8 cellular contexts compared by ENCODE assay signal in genomic region chr16:67236551-67237395, GRCh38. TPM values are rescaled to one million over a fixed set of nuclear protein-coding genes. Genes with fewer than 3 reads are reported as not detected.
DNase-seq lines count a peak whose midpoint lies in the region; ATAC-seq and TF ChIP-seq lines count a peak whose summit lies in the region.

No MANE protein-coding gene starts in this region.

- peak overlapping the region; percentile 39 for H3K4me2 ChIP-seq in mammary epithelial cell (ENCODE audit: insufficient read depth, low read depth, low read length)

- no peaks in the 10 kb centered on the region for H3K27me3 ChIP-seq in WERI-Rb-1 (ENCODE audit: insufficient read depth, low read depth, severe bottlenecking)
- no peaks in the 10 kb centered on the region for H3K27me3 ChIP-seq in mammary epithelial cell (ENCODE audit: insufficient read depth, low read length)
- no peaks in the 10 kb centered on the region for H3K27me3 ChIP-seq in aorta (ENCODE audit: control insufficient read depth in 1 of 2, insufficient read depth in 2 of 2, low read length in 1 of 2)

- H3K9me3 ChIP-seq in WERI-Rb-1 (ENCODE audit: severe bottlenecking) (no peaks in the 10 kb centered on the region), mammary epithelial cell (replicated peaks; ENCODE audit: insufficient read depth, low read length) (no peaks in the 10 kb centered on the region), aorta (ENCODE audit: control insufficient read depth, low read length) (no peaks in the 10 kb centered on the region)

- peaks cover 0 to 33% (median 7%) of the 10 kb centered on the region in 3 donors for H3K36me3 Mint-ChIP-seq in naive thymus-derived CD8-positive, alpha-beta T cell

- peaks cover 25% of the 10 kb centered on the region for H3K36me3 ChIP-seq in WERI-Rb-1
- peaks cover 20% of the 10 kb centered on the region for H3K36me3 ChIP-seq in mammary epithelial cell (ENCODE audit: insufficient read depth, low read length)
- H3K36me3 ChIP-seq in aorta (ENCODE audit: control insufficient read depth in 1 of 2, insufficient read depth in 2 of 2, low read length in 1 of 2): no peaks in the 10 kb centered on the region

- no peaks in the 10 kb centered on the region for H3K27me3 Mint-ChIP-seq in naive thymus-derived CD8-positive, alpha-beta T cell

- CTCF ChIA-PET in mammary epithelial cell (lab: Charles Lee; ENCODE audit: low non-redundant PET): no interaction called here

- TF ChIP-seq CTCF in WERI-Rb-1 (IDR thresholded peaks at IDR 0.05; ENCODE audit: low read depth, low read length) (no peak), mammary epithelial cell (conservative IDR thresholded peaks at IDR 0.05 in 1 of 2, IDR thresholded peaks at IDR 0.05 in 1 of 2; ENCODE audit: extremely low read depth in 1 of 2, insufficient read depth in 1 of 2, low read depth in 1 of 2, low read length in 2 of 2) (no peak)

- intact Hi-C loops in mammary epithelial cell (cut with micrococcal nuclease) (no loop called here), aorta (cut with DNase I) (no loop called here)

- H3K4me1 ChIP-seq in mammary epithelial cell (ENCODE audit: insufficient read depth, low read length): peaks cover 28% of the 10 kb centered on the region
- H3K4me1 ChIP-seq in aorta (ENCODE audit: control insufficient read depth in 1 of 2, insufficient read depth in 2 of 2, low read length in 2 of 2): no peaks in the 10 kb centered on the region

- H4K20me1 ChIP-seq in mammary epithelial cell (ENCODE audit: insufficient read depth, low read length): no peaks in the 10 kb centered on the region

- no TSS peak for BruUV-seq in mammary epithelial cell (replicated peaks; lab: Mats Ljungman, UMichigan)

- H3K9me3 Mint-ChIP-seq in naive thymus-derived CD8-positive, alpha-beta T cell: no peaks in the 10 kb centered on the region

- WGBS in mammary epithelial cell (ENCODE audit: low coverage, missing lambda C conversion rate): 85% methylated on average over 13 of the region's 50 CpGs
- 68 to 74% methylated on average over 42 to 50 of the region's 50 CpGs for WGBS in aorta, 2 donors

- no peak overlapping the region for H3K9ac ChIP-seq in mammary epithelial cell (ENCODE audit: insufficient read depth, low read length)

- peaks cover 11% of the 10 kb centered on the region for H3K79me2 ChIP-seq in mammary epithelial cell (ENCODE audit: insufficient read depth, low read length)

- H3K4me3 ChIP-seq in WERI-Rb-1 (ENCODE audit: low read depth, low read length) (no peak overlapping the region), mammary epithelial cell (replicated peaks in 1 of 3; ENCODE audit: insufficient read depth in 1 of 3, low read depth in 2 of 3, low read length in 3 of 3) (no peak overlapping the region), aorta (ENCODE audit: low read length in 2 of 2) (no peak overlapping the region)

- peak overlapping the region; percentile 3 for H2AFZ ChIP-seq in mammary epithelial cell (ENCODE audit: low read depth, low read length)

- POLR2A ChIA-PET in naive thymus-derived CD8-positive, alpha-beta T cell (lab: Charles Lee): interaction anchor here (0.8 to 4.6 kb wide), 2 partner anchors 9 to 10 kb away, joined by 3 to 24 read pairs; partner anchors contain the start of gene TMEM208

- ATAC-seq in HG03175 (IDR thresholded peaks at IDR 0.05; ENCODE audit: unreplicated experiment): peak; percentile 52
- ATAC-seq in naive thymus-derived CD8-positive, alpha-beta T cell: peak; percentile 83 to 87
- ATAC-seq in aorta (ENCODE audit: low FRiP score): no peak

- dilution Hi-C loops in mammary epithelial cell (cut with HindIII; ENCODE audit: low sequenced_read_pairs): loop anchor here (5.0 kb wide), 2 partner anchors 39 to 46 kb away; partner anchors contain the start of gene ELMO3

- peaks cover 3 to 9% (median 7%) of the 10 kb centered on the region in 4 donors for H3K4me1 Mint-ChIP-seq in naive thymus-derived CD8-positive, alpha-beta T cell

- H3K27ac Mint-ChIP-seq in naive thymus-derived CD8-positive, alpha-beta T cell: peak overlapping the region in 6 of 10 donors; percentile 59 to 88 (median 76)

- H3K4me3 Mint-ChIP-seq in naive thymus-derived CD8-positive, alpha-beta T cell: peak overlapping the region in 2 of 10 donors; percentile 12 to 58

- in situ Hi-C loops in mammary epithelial cell (cut with MboI; ENCODE audit: low sequenced_read_pairs in 2 of 2): no loop called here

- H3K27ac ChIP-seq in WERI-Rb-1 (no peak overlapping the region), mammary epithelial cell (ENCODE audit: insufficient read depth, low read depth, low read length) (no peak overlapping the region), aorta (ENCODE audit: low read depth in 1 of 2, low read length in 2 of 2) (no peak overlapping the region)

- DNase-seq in COLO668 (lab: John Stamatoyannopoulos, UW; ENCODE audit: unreplicated experiment) (peak; percentile 53), WERI-Rb-1 (peak; percentile 81), mammary epithelial cell (peak; percentile 71), aorta (peak; percentile 43 to 88), DMS153 treated with DMSO at 0.1 percent for 48 hours (lab: John Stamatoyannopoulos, UW; ENCODE audit: unreplicated experiment) (no peak), middle frontal gyrus (ENCODE audit: extremely low spot score, low spot score) (no peak)
- peak; percentile 36 to 66 (median 60) for DNase-seq in naive thymus-derived CD8-positive, alpha-beta T cell

RNA-seq across cellular contexts. Expression of gene TMEM208, which starts 9.8 kb away (rescaled TPM):
- total RNA-seq in mammary epithelial cell: 10 to 100 TPM; 24.5 to 43.1 TPM
- polyA plus RNA-seq in mammary epithelial cell: 62.9 TPM
- polyA minus RNA-seq in mammary epithelial cell: 54.5 TPM
- total RNA-seq in naive thymus-derived CD8-positive, alpha-beta T cell: 10 to 100 TPM; 40.0 to 40.2 TPM
- polyA plus RNA-seq in naive thymus-derived CD8-positive, alpha-beta T cell: 10 to 100 TPM; 65.3 to 88.4 (median 76.4) TPM
- 10 to 100 TPM; 24.7 to 33.1 TPM for total RNA-seq in aorta
- 10 to 100 TPM; 60.6 to 64.6 TPM for polyA plus RNA-seq in aorta

RNA-seq across cellular contexts. Expression of gene FHOD1, which starts 10.5 kb away (rescaled TPM):
- total RNA-seq in mammary epithelial cell (10 to 100 TPM in 1 of 2 donors, 1 to 10 TPM in 1; 6.7 to 38.7 TPM), aorta (10 to 100 TPM; 28.2 to 47.9 TPM)
- polyA plus RNA-seq in mammary epithelial cell (31.6 TPM), aorta (10 to 100 TPM; 12.9 to 41.3 TPM)
- polyA minus RNA-seq in mammary epithelial cell: 25.9 TPM
- 10 to 100 TPM; 34.5 to 47.3 TPM for total RNA-seq in naive thymus-derived CD8-positive, alpha-beta T cell
- polyA plus RNA-seq in naive thymus-derived CD8-positive, alpha-beta T cell: 1 to 10 TPM; 1.6 to 3.0 (median 2.3) TPM

RNA-seq across cellular contexts. Expression of gene SLC9A5, which starts 12.0 kb away (rescaled TPM):
- 1 to 10 TPM in 1 of 2 donors, under 1 TPM in 1; 0.67 to 1.7 TPM for total RNA-seq in mammary epithelial cell
- 0.37 TPM for polyA plus RNA-seq in mammary epithelial cell
- polyA minus RNA-seq in mammary epithelial cell: not detected
- 1 to 10 TPM; 1.6 to 2.7 TPM for total RNA-seq in naive thymus-derived CD8-positive, alpha-beta T cell
- polyA plus RNA-seq in naive thymus-derived CD8-positive, alpha-beta T cell: under 1 TPM; 0.04 to 0.20 (median 0.19) TPM
- total RNA-seq in aorta: 1 to 10 TPM; 1.6 to 1.7 TPM
- 1 to 10 TPM; 1.1 to 2.9 TPM for polyA plus RNA-seq in aorta

RNA-seq across cellular contexts. Expression of gene ELMO3, which starts 37.8 kb away (rescaled TPM):
- total RNA-seq in mammary epithelial cell (10 to 100 TPM; 25.8 to 29.0 TPM), aorta (1 to 10 TPM in 1 of 2 donors, under 1 TPM in 1; 0.97 to 3.4 TPM)
- polyA plus RNA-seq in mammary epithelial cell (37.4 TPM), aorta (1 to 10 TPM; 5.8 to 7.4 TPM)
- 21.3 TPM for polyA minus RNA-seq in mammary epithelial cell
- 1 to 10 TPM; 5.0 to 5.6 TPM for total RNA-seq in naive thymus-derived CD8-positive, alpha-beta T cell
- polyA plus RNA-seq in naive thymus-derived CD8-positive, alpha-beta T cell: not detected

RNA-seq across cellular contexts. Expression of gene PLEKHG4, which starts 42.6 kb away (rescaled TPM):
- total RNA-seq in mammary epithelial cell (1 to 10 TPM; 1.2 to 1.7 TPM), aorta (1 to 10 TPM; 2.5 to 6.9 TPM)
- polyA plus RNA-seq in mammary epithelial cell (0.83 TPM), aorta (10 to 100 TPM in 1 of 2 donors, 1 to 10 TPM in 1; 2.1 to 16.7 TPM)
- polyA minus RNA-seq in mammary epithelial cell: not detected
- 10 to 100 TPM; 39.1 to 41.0 TPM for total RNA-seq in naive thymus-derived CD8-positive, alpha-beta T cell
- polyA plus RNA-seq in naive thymus-derived CD8-positive, alpha-beta T cell: 10 to 100 TPM in 1 of 3 donors, 1 to 10 TPM in 2; 7.9 to 11.7 (median 8.3) TPM

Comparison
In these comparisons a context has a peak if more than half of its experiments do, and no peak if none do; other contexts are left out.
1. DNase-seq: peak in COLO668 (single experiment), WERI-Rb-1 (single experiment), mammary epithelial cell (single experiment), naive thymus-derived CD8-positive, alpha-beta T cell (10 of 10) and aorta (2 of 2); none in DMS153 treated with DMSO at 0.1 percent for 48 hours (single experiment) and middle frontal gyrus (single experiment).